In genomic region chr1:20685099-20685662, GRCh38 we compare ENCODE assay signal across 17 cellular contexts. TPM values are rescaled to one million over a fixed set of nuclear protein-coding genes. Genes with fewer than 3 reads are reported as not detected.
A peak's percentile ranks its signal among the peaks of the same experiment; 100 is the strongest.
DNase-seq lines count a peak whose midpoint lies in the region; ATAC-seq and TF ChIP-seq lines count a peak whose summit lies in the region.
"Had no signal": no experiment of that assay in that cellular context is flagged by ENCODE, and none has a peak within 500 bp of the region (broad histone marks: within the 10 kb centered on the region; RNA-seq: fewer than 3 reads in every experiment).

No MANE protein-coding gene starts in this region.

- H3K36me3 ChIP-seq in breast epithelium (no peaks in the 10 kb centered on the region), mammary epithelial cell (ENCODE audit: insufficient read depth, low read length) (no peaks in the 10 kb centered on the region), left ventricle myocardium inferior (no peaks in the 10 kb centered on the region), parathyroid adenoma (ENCODE audit: control insufficient read depth, insufficient read depth, low read length) (no peaks in the 10 kb centered on the region)

- WGBS in mammary epithelial cell (ENCODE audit: low coverage, missing lambda C conversion rate) = 85% methylated on average over 10 of the region's 21 CpGs

- intact Hi-C loops in breast epithelium (cut with DNase I; ENCODE audit: low total_unique reads) (no loop called here), mammary epithelial cell (cut with micrococcal nuclease) (no loop called here), left ventricle myocardium inferior (cut with micrococcal nuclease) (no loop called here)

- ATAC-seq in GM18873 (IDR thresholded peaks at IDR 0.05; ENCODE audit: low FRiP score, unreplicated experiment) = no peak
- no peak for ATAC-seq in naive thymus-derived CD8-positive, alpha-beta T cell
- ATAC-seq: sciatic nerve had no signal

- peaks cover 1 to 11% (median 7%) of the 10 kb centered on the region in 5 donors for H3K27me3 Mint-ChIP-seq in naive thymus-derived CD8-positive, alpha-beta T cell
- H3K27me3 Mint-ChIP-seq: brain had no signal

- H3K4me3 Mint-ChIP-seq in naive thymus-derived CD8-positive, alpha-beta T cell = no peak overlapping the region
- H3K4me3 Mint-ChIP-seq: activated CD4-positive, alpha-beta T cell treated with anti-CD3 and anti-CD28 coated beads, Interleukin-2, amount 10 ng/mL, durations not matched to agents 7 days and 5 days; brain; CD8-positive, alpha-beta memory T cell had no signal

- no TSS peak for BruUV-seq in mammary epithelial cell (replicated peaks; lab: Mats Ljungman, UMichigan)

- DNase-seq in breast epithelium (ENCODE audit: low spot score in 2 of 2) (no peak), mammary epithelial cell (no peak), left ventricle myocardium inferior (peak; percentile 61), NCI-H1694 (lab: John Stamatoyannopoulos, UW) (no peak)
- DNase-seq in activated CD8-positive, alpha-beta memory T cell treated with anti-CD3 and anti-CD28 coated beads for 24 hours = no peak
- DNase-seq in naive thymus-derived CD8-positive, alpha-beta T cell = no peak
- DNase-seq: activated CD4-positive, alpha-beta T cell treated with anti-CD3 and anti-CD28 coated beads, Interleukin-2, amount 10 ng/mL, durations not matched to agents 7 days and 5 days; CD8-positive, alpha-beta memory T cell; NCI-H1092 treated with DMSO at 0.1 percent for 48 hours; NCI-H345 had no signal

- H3K4me1 Mint-ChIP-seq in naive thymus-derived CD8-positive, alpha-beta T cell = no peaks in the 10 kb centered on the region
- H3K4me1 Mint-ChIP-seq: brain; CD8-positive, alpha-beta memory T cell had no signal

- H3K4me1 ChIP-seq in breast epithelium (no peaks in the 10 kb centered on the region), mammary epithelial cell (ENCODE audit: insufficient read depth, low read length) (no peaks in the 10 kb centered on the region), left ventricle myocardium inferior (peaks cover 48% of the 10 kb centered on the region), parathyroid adenoma (no peaks in the 10 kb centered on the region)

- no peaks in the 10 kb centered on the region for H3K79me2 ChIP-seq in mammary epithelial cell (ENCODE audit: insufficient read depth, low read length)
- no peaks in the 10 kb centered on the region for H3K79me2 ChIP-seq in parathyroid adenoma

- no peak for TF ChIP-seq POLR2A in breast epithelium (IDR thresholded peaks at IDR 0.05)

- H3K27ac ChIP-seq in breast epithelium (peak overlapping the region; percentile 25 to 89), mammary epithelial cell (ENCODE audit: insufficient read depth, low read depth, low read length) (no peak overlapping the region), left ventricle myocardium inferior (replicated peaks) (peak overlapping the region; percentile 94), parathyroid adenoma (peak overlapping the region; percentile 64)
- H3K27ac ChIP-seq: 22Rv1 had no signal

- H3K4me2 ChIP-seq in mammary epithelial cell (ENCODE audit: insufficient read depth, low read depth, low read length) (no peak overlapping the region), parathyroid adenoma (ENCODE audit: low read length) (peak overlapping the region; percentile 44)

- POLR2A ChIA-PET in naive thymus-derived CD8-positive, alpha-beta T cell (lab: Charles Lee) = no interaction called here

- peak overlapping the region; percentile 20 to 56 (median 31) for H3K4me3 ChIP-seq in breast epithelium
- H3K4me3 ChIP-seq in mammary epithelial cell (replicated peaks in 1 of 3; ENCODE audit: insufficient read depth in 1 of 3, low read depth in 2 of 3, low read length in 3 of 3) = no peak overlapping the region
- peak overlapping the region; percentile 67 for H3K4me3 ChIP-seq in left ventricle myocardium inferior
- peak overlapping the region; percentile 12 for H3K4me3 ChIP-seq in parathyroid adenoma (ENCODE audit: low read depth, low read length)

- CTCF ChIA-PET in mammary epithelial cell (lab: Charles Lee; ENCODE audit: low non-redundant PET) = no interaction called here

- peak overlapping the region in 1 of 10 donors; percentile 25 for H3K27ac Mint-ChIP-seq in naive thymus-derived CD8-positive, alpha-beta T cell
- H3K27ac Mint-ChIP-seq: activated CD4-positive, alpha-beta T cell treated with anti-CD3 and anti-CD28 coated beads, Interleukin-2, amount 10 ng/mL, durations not matched to agents 7 days and 5 days; activated T-helper 2 cell treated with anti-CD3 and anti-CD28 coated beads, Interferon-gamma antibody, Interleukin-2, Interleukin-4, amounts not matched to agents 10 μg/mL and 5 μg/mL and 100 μg/mL, durations not matched to agents 14 hours and 24 hours and 36 hours; brain had no signal

- in situ Hi-C loops in mammary epithelial cell (cut with MboI; ENCODE audit: low sequenced_read_pairs in 2 of 2) = no loop called here

- H4K20me1 ChIP-seq in mammary epithelial cell (ENCODE audit: insufficient read depth, low read length) = no peaks in the 10 kb centered on the region

- H3K9ac ChIP-seq in mammary epithelial cell (ENCODE audit: insufficient read depth, low read length) (no peak overlapping the region), parathyroid adenoma (no peak overlapping the region)

- no peak overlapping the region for H2AFZ ChIP-seq in mammary epithelial cell (ENCODE audit: low read depth, low read length)
- no peak overlapping the region for H2AFZ ChIP-seq in parathyroid adenoma

- no peaks in the 10 kb centered on the region for H3K36me3 Mint-ChIP-seq in naive thymus-derived CD8-positive, alpha-beta T cell
- H3K36me3 Mint-ChIP-seq: brain; CD8-positive, alpha-beta memory T cell had no signal

- H3K27me3 ChIP-seq in breast epithelium (no peaks in the 10 kb centered on the region), mammary epithelial cell (ENCODE audit: insufficient read depth, low read length) (no peaks in the 10 kb centered on the region), left ventricle myocardium inferior (ENCODE audit: low read depth) (no peaks in the 10 kb centered on the region), parathyroid adenoma (ENCODE audit: control insufficient read depth, insufficient read depth, low read length) (no peaks in the 10 kb centered on the region)

- TF ChIP-seq CTCF in breast epithelium (IDR thresholded peaks at IDR 0.05) (no peak), mammary epithelial cell (conservative IDR thresholded peaks at IDR 0.05 in 1 of 2, IDR thresholded peaks at IDR 0.05 in 1 of 2; ENCODE audit: extremely low read depth in 1 of 2, insufficient read depth in 1 of 2, low read depth in 1 of 2, low read length in 2 of 2) (no peak), left ventricle myocardium inferior (IDR thresholded peaks at IDR 0.05; ENCODE audit: borderline replicate concordance) (no peak), parathyroid adenoma (IDR thresholded peaks at IDR 0.05) (no peak)

- H3K9me3 ChIP-seq in breast epithelium (no peaks in the 10 kb centered on the region), mammary epithelial cell (replicated peaks; ENCODE audit: insufficient read depth, low read length) (no peaks in the 10 kb centered on the region), left ventricle myocardium inferior (replicated peaks) (no peaks in the 10 kb centered on the region), parathyroid adenoma (ENCODE audit: control insufficient read depth, low read length) (no peaks in the 10 kb centered on the region)

- no peaks in the 10 kb centered on the region for H3K9me3 Mint-ChIP-seq in naive thymus-derived CD8-positive, alpha-beta T cell
- H3K9me3 Mint-ChIP-seq: activated CD4-positive, alpha-beta T cell treated with anti-CD3 and anti-CD28 coated beads, Interleukin-2, amount 10 ng/mL, durations not matched to agents 7 days and 5 days; activated T-helper 2 cell treated with anti-CD3 and anti-CD28 coated beads, Interferon-gamma antibody, Interleukin-2, Interleukin-4, amounts not matched to agents 10 μg/mL and 5 μg/mL and 100 μg/mL, durations not matched to agents 14 hours and 24 hours and 36 hours; brain; CD8-positive, alpha-beta memory T cell had no signal

- dilution Hi-C loops in mammary epithelial cell (cut with HindIII; ENCODE audit: low sequenced_read_pairs) = loop anchor here (10.0 kb wide), 1 partner anchor 560 kb away; no protein-coding TSS in a partner anchor

RNA-seq across cellular contexts. Expression of gene DDOST, which starts 24.0 kb away (rescaled TPM):
- total RNA-seq in breast epithelium = 100 to 1,000 TPM; 127 to 145 (median 138) TPM
- 100 to 1,000 TPM; 181 to 238 TPM for total RNA-seq in mammary epithelial cell
- 320 TPM for polyA plus RNA-seq in mammary epithelial cell
- 162 TPM for polyA minus RNA-seq in mammary epithelial cell
- 120 TPM for total RNA-seq in left ventricle myocardium inferior
- total RNA-seq in naive thymus-derived CD8-positive, alpha-beta T cell = 100 to 1,000 TPM; 115 to 118 TPM
- polyA plus RNA-seq in naive thymus-derived CD8-positive, alpha-beta T cell = 100 to 1,000 TPM; 209 to 255 (median 225) TPM

RNA-seq across cellular contexts. Expression of gene KIF17, which starts 32.6 kb away (rescaled TPM):
- 1 to 10 TPM; 1.8 to 3.5 (median 2.0) TPM for total RNA-seq in breast epithelium
- total RNA-seq in mammary epithelial cell = under 1 TPM; 0.83 to 0.99 TPM
- polyA plus RNA-seq in mammary epithelial cell = 0.41 TPM
- polyA minus RNA-seq in mammary epithelial cell = not detected
- total RNA-seq in left ventricle myocardium inferior = 4.6 TPM
- not detected for total RNA-seq in naive thymus-derived CD8-positive, alpha-beta T cell
- not detected for polyA plus RNA-seq in naive thymus-derived CD8-positive, alpha-beta T cell
- total RNA-seq: activated CD4-positive, alpha-beta T cell treated with anti-CD3 and anti-CD28 coated beads, Interleukin-2, amount 10 ng/mL, durations not matched to agents 7 days and 5 days; CD8-positive, alpha-beta memory T cell; T-helper 1 cell treated with Interleukin-12 subunit alpha and Interleukin-12 subunit beta and Interleukin-4 antibody, amounts not matched to agents 30 ng/mL and 1 ng/mL, for 36 hours had no signal
- polyA plus RNA-seq: CD8-positive, alpha-beta memory T cell had no signal

RNA-seq across cellular contexts. Expression of gene SH2D5, which starts 47.3 kb away (rescaled TPM):
- total RNA-seq in breast epithelium (under 1 TPM in 2 of 3 donors, not detected in 1; under 0.01 to 0.29 TPM), mammary epithelial cell (10 to 100 TPM; 13.2 to 65.3 TPM), left ventricle myocardium inferior (not detected)
- polyA plus RNA-seq in mammary epithelial cell = 20.7 TPM
- polyA minus RNA-seq in mammary epithelial cell = 21.3 TPM
- not detected for total RNA-seq in naive thymus-derived CD8-positive, alpha-beta T cell
- polyA plus RNA-seq in naive thymus-derived CD8-positive, alpha-beta T cell = not detected
- total RNA-seq: activated CD4-positive, alpha-beta T cell treated with anti-CD3 and anti-CD28 coated beads, Interleukin-2, amount 10 ng/mL, durations not matched to agents 7 days and 5 days; sciatic nerve had no signal
- polyA plus RNA-seq: CD8-positive, alpha-beta memory T cell had no signal

RNA-seq across cellular contexts. Expression of gene PINK1, which starts 51.9 kb away (rescaled TPM):
- total RNA-seq in breast epithelium (100 to 1,000 TPM in 1 of 3 donors, 10 to 100 TPM in 2; 92.1 to 146 (median 94.1) TPM), mammary epithelial cell (10 to 100 TPM; 57.2 to 90.0 TPM), left ventricle myocardium inferior (250 TPM)
- polyA plus RNA-seq in mammary epithelial cell = 55.6 TPM
- 23.6 TPM for polyA minus RNA-seq in mammary epithelial cell
- total RNA-seq in naive thymus-derived CD8-positive, alpha-beta T cell = 10 to 100 TPM; 29.8 to 31.9 TPM
- polyA plus RNA-seq in naive thymus-derived CD8-positive, alpha-beta T cell = 10 to 100 TPM; 18.4 to 26.3 (median 19.5) TPM

Comparison
In these comparisons a context has a peak if more than half of its experiments do, and no peak if none do; other contexts are left out.
1. H3K4me3 ChIP-seq: peak in breast epithelium (3 of 3), left ventricle myocardium inferior (single experiment) and parathyroid adenoma (single experiment); none in mammary epithelial cell (0 of 3).
2. RNA of gene SH2D5, which starts 47.3 kb away (total RNA-seq): 13.2 to 65.3 TPM in mammary epithelial cell; not detected in naive thymus-derived CD8-positive, alpha-beta T cell, under 0.01 to 0.29 TPM in breast epithelium and not detected in left ventricle myocardium inferior (single experiment); every median in the first group is over 10 times any median in the second.